Comparison of ENCODE assay signal across 14 cellular contexts in the genomic region with DNA sequence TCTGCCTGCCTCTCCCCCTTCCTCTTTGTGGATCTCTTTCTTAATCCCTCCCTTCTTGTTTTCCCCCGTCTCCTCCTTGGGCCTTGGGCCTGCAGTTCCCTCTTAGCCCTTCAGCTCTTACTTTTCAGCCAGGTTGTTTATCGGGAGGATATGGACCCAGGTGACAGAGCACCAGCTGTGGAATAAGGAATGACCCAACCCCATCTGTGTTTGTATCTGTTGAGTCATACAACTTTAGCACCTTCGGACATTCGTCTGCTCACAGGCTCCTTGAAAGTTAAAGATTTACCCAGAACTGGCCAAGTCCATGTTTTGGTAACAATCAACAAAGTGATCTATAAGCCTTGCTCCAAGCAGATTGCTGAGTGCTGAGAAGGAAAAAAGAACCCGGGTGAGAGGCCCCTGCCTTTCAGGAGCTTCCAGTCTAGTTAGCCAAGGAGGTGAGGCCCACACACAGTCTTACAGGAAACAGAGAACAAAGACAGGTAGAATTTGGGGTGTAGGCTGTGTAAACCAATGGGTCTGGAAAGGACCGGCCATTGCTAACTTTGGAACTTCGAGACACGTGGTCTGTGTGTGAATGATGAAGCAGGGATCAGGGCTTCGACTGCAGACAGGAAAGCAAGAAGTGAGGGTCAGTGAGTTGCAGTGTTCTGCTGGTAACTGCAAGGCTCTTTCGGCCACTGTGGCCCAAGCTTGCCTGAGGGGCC.
DNase-seq lines count a peak whose midpoint lies in the region; ATAC-seq and TF ChIP-seq lines count a peak whose summit lies in the region.
"Had no signal": no experiment of that assay in that cellular context is flagged by ENCODE, and none has a peak within 500 bp of the region (broad histone marks: within the 10 kb centered on the region; RNA-seq: fewer than 3 reads in every experiment).

No MANE protein-coding gene starts in this region.

- no peak overlapping the region for H3K4me3 ChIP-seq in SJSA1
- H3K4me3 ChIP-seq: gastrocnemius medialis had no signal

- POLR2A ChIA-PET in GM10248 (lab: Yijun Ruan, JAX), result no interaction called here

- peaks cover 70% of the 10 kb centered on the region for H3K4me1 ChIP-seq in SJSA1 (replicated peaks)
- peaks cover 4% of the 10 kb centered on the region for H3K4me1 ChIP-seq in foreskin keratinocyte
- H3K4me1 ChIP-seq: gastrocnemius medialis, parathyroid adenoma had no signal

- CTCF ChIA-PET in GM10248 (lab: Yijun Ruan, JAX), result interaction anchor here (1.2 kb wide), 1 partner anchor 9 kb away, joined by 3 read pairs; no protein-coding TSS in a partner anchor

- DNase-seq in HK-2 (ENCODE audit: unreplicated experiment) (peak; percentile 52), SJSA1 (ENCODE audit: low read depth in 1 of 2, low spot score in 2 of 2) (peak in 1 of 2 experiments; percentile 11), kidney tubule cell (ENCODE audit: low spot score) (peak; percentile 96), progenitor cell of endocrine pancreas (ENCODE audit: low spot score, unreplicated experiment) (no peak), GM10248 (ENCODE audit: extremely low spot score) (no peak), foreskin keratinocyte (no peak)
- no peak for DNase-seq in activated naive CD4-positive, alpha-beta T cell treated with Interleukin-2 at 50 U/mL for 16 hours
- DNase-seq in activated CD4-positive, alpha-beta T cell treated with anti-CD3 and anti-CD28 coated beads, Interleukin-2, amount 50 U/mL, for 1 hour, result no peak
- DNase-seq: caudate nucleus; gastrocnemius medialis; NCI-H1694; stimulated activated CD4-positive, alpha-beta T cell treated with anti-CD3 and anti-CD28 coated beads, Interleukin-12 subunit alpha, Interleukin-12 subunit beta, amount 100 ng/mL, for 4 hours had no signal

- no peaks in the 10 kb centered on the region for H3K36me3 ChIP-seq in SJSA1
- H3K36me3 ChIP-seq: gastrocnemius medialis had no signal

- H3K4me3 Mint-ChIP-seq in progenitor cell of endocrine pancreas (ENCODE audit: low read depth), result no peak overlapping the region
- H3K4me3 Mint-ChIP-seq: activated T-helper 17 cell treated with anti-CD3 and anti-CD28 coated beads, Interleukin-2, amount 50 U/mL, for 72 hours had no signal

- H3K27ac ChIP-seq in SJSA1 (peak overlapping the region; percentile 51), foreskin keratinocyte (no peak overlapping the region)
- H3K27ac ChIP-seq: gastrocnemius medialis, parathyroid adenoma had no signal

- no peak for ATAC-seq in foreskin keratinocyte
- ATAC-seq: activated T-helper 17 cell treated with anti-CD3 and anti-CD28 coated beads, Interleukin-2, amount 50 U/mL, for 72 hours; gastrocnemius medialis had no signal

- H3K27ac Mint-ChIP-seq in progenitor cell of endocrine pancreas, result peak overlapping the region; percentile 94
- H3K27ac Mint-ChIP-seq: activated T-helper 17 cell treated with anti-CD3 and anti-CD28 coated beads, Interleukin-2, amount 50 U/mL, for 72 hours had no signal

- no peaks in the 10 kb centered on the region for H3K27me3 Mint-ChIP-seq in progenitor cell of endocrine pancreas

- H3K9me3 Mint-ChIP-seq in progenitor cell of endocrine pancreas (ENCODE audit: low read depth), result peaks cover 8% of the 10 kb centered on the region
- H3K9me3 Mint-ChIP-seq: activated T-helper 17 cell treated with anti-CD3 and anti-CD28 coated beads, Interleukin-2, amount 50 U/mL, for 72 hours had no signal

- TF ChIP-seq CTCF in progenitor cell of endocrine pancreas (IDR thresholded peaks at IDR 0.05; ENCODE audit: unreplicated experiment) (no peak), GM10248 (IDR thresholded peaks at IDR 0.05; ENCODE audit: control extremely low read depth, extremely low read depth, low read depth, missing control alignments) (no peak), foreskin keratinocyte (conservative IDR thresholded peaks at IDR 0.05) (no peak)

- H3K27me3 ChIP-seq in SJSA1 (replicated peaks) (no peaks in the 10 kb centered on the region), foreskin keratinocyte (no peaks in the 10 kb centered on the region)
- H3K27me3 ChIP-seq: gastrocnemius medialis had no signal

- H3K36me3 Mint-ChIP-seq in progenitor cell of endocrine pancreas (ENCODE audit: insufficient read depth), result no peaks in the 10 kb centered on the region

- H3K9me3 ChIP-seq in SJSA1 (replicated peaks), result no peaks in the 10 kb centered on the region
- H3K9me3 ChIP-seq: gastrocnemius medialis had no signal

- H3K4me1 Mint-ChIP-seq in progenitor cell of endocrine pancreas (ENCODE audit: low read depth), result peaks cover 53% of the 10 kb centered on the region
- H3K4me1 Mint-ChIP-seq: activated T-helper 17 cell treated with anti-CD3 and anti-CD28 coated beads, Interleukin-2, amount 50 U/mL, for 72 hours had no signal

Comparison
In these comparisons a context has a peak if more than half of its experiments do, and no peak if none do; other contexts are left out.
1. DNase-seq: peak in HK-2 (single experiment) and kidney tubule cell (single experiment); none in progenitor cell of endocrine pancreas (single experiment), activated naive CD4-positive, alpha-beta T cell treated with Interleukin-2 at 50 U/mL for 16 hours (single experiment), activated CD4-positive, alpha-beta T cell treated with anti-CD3 and anti-CD28 coated beads, Interleukin-2, amount 50 U/mL, for 1 hour (single experiment), GM10248 (single experiment) and foreskin keratinocyte (0 of 2).